8 cellular contexts compared by ENCODE assay signal in the genomic region with DNA sequence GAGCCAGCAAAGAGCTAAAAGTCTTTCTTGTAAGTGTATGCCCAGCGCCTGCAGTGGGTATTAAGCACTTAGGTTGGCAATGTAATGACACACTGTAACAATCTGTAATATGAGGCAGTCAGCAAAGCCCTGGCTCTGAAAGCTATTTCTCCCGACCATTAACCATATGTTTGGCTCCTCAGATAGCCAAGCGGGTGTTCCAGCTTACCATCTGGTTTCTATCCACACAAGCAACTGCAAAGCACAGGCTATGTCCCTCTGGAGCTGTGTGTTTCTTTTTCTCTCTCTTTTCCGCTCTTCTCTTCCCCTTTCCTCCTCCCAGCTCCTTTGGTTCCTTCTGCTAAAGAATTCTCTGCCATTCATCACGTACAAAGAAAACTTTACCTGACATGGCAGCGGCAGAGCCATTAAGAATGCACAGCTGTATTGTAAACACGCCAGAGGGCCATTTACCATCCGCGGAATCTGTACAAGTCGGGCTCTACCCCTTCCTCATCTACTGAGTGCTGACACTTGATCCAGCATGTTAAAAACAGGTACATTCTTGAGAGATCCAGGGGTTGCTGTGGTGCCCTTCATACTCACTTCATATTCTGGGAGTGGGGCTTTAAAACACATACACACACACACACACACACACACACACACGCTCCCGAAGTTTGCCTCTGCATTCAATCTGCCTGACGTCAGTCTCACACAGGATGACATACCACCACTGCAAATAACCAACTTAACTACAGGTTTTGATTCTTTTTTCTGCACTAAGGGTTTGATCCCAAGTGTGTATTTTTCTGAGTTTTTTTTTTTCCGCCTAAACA.
A peak's percentile ranks its signal among the peaks of the same experiment; 100 is the strongest.
DNase-seq lines count a peak whose midpoint lies in the region; ATAC-seq and TF ChIP-seq lines count a peak whose summit lies in the region.

No MANE protein-coding gene starts in this region.

- DNase-seq in activated T-cell treated with anti-CD3 and anti-CD28 coated beads, Interleukin-2, amount 50 U/mL, for 72 hours: no peak
- DNase-seq in activated T-cell treated with anti-CD3 and anti-CD28 coated beads for 4 hours (no peak), NCI-H526 treated with DMSO at 0.1 percent for 48 hours (lab: John Stamatoyannopoulos, UW) (peak; percentile 50), SW 1271 (lab: John Stamatoyannopoulos, UW) (no peak), T1000 (lab: John Stamatoyannopoulos, UW) (no peak)
- peak; percentile 27 for DNase-seq in effector CD4-positive, alpha-beta T cell

- H3K9me3 ChIP-seq in mucosa of rectum (ENCODE audit: control insufficient read depth in 2 of 2, low read length in 2 of 2): no peaks in the 10 kb centered on the region

- no peak overlapping the region for H3K27ac Mint-ChIP-seq in activated T-cell treated with anti-CD3 and anti-CD28 coated beads, Interleukin-2, amount 50 U/mL, for 72 hours

- peak overlapping the region in 1 of 2 donors; percentile 24 for H3K9ac ChIP-seq in mucosa of rectum (ENCODE audit: low read depth in 1 of 2, low read length in 2 of 2)

- ATAC-seq in activated T-cell treated with anti-CD3 and anti-CD28 coated beads, Interleukin-2, amount 50 U/mL, for 72 hours (replicated peaks in 1 of 2): peak; percentile 22 to 35
- ATAC-seq in GM18505 (IDR thresholded peaks at IDR 0.05; ENCODE audit: unreplicated experiment): no peak

- no peaks in the 10 kb centered on the region for H3K36me3 ChIP-seq in mucosa of rectum (ENCODE audit: control insufficient read depth in 2 of 2, insufficient read depth in 2 of 2, low read length in 2 of 2)

- no peak for TF ChIP-seq POLR2A in GM18505 (IDR thresholded peaks at IDR 0.05; ENCODE audit: borderline replicate concordance, extremely low read depth, insufficient read depth, insufficient read length)

- H3K27me3 ChIP-seq in mucosa of rectum (ENCODE audit: control insufficient read depth in 2 of 2, insufficient read depth in 2 of 2, low read length in 2 of 2): no peaks in the 10 kb centered on the region

- H3K36me3 Mint-ChIP-seq in activated T-cell treated with anti-CD3 and anti-CD28 coated beads, Interleukin-2, amount 50 U/mL, for 72 hours (ENCODE audit: insufficient read depth in 2 of 2): peaks cover 10 to 32% of the 10 kb centered on the region in 2 donors

- H3K4me3 ChIP-seq in mucosa of rectum (ENCODE audit: low read length in 2 of 2): peak overlapping the region; percentile 14 to 46

- H3K9me3 Mint-ChIP-seq in activated T-cell treated with anti-CD3 and anti-CD28 coated beads, Interleukin-2, amount 50 U/mL, for 72 hours: peaks cover 8 to 9% of the 10 kb centered on the region in 2 donors

- H3K27me3 Mint-ChIP-seq in activated T-cell treated with anti-CD3 and anti-CD28 coated beads, Interleukin-2, amount 50 U/mL, for 72 hours (ENCODE audit: low read depth): no peaks in the 10 kb centered on the region

- H3K27ac ChIP-seq in mucosa of rectum (ENCODE audit: low read depth in 2 of 2, low read length in 2 of 2): peak overlapping the region; percentile 84 to 90

- H3K4me3 Mint-ChIP-seq in activated T-cell treated with anti-CD3 and anti-CD28 coated beads, Interleukin-2, amount 50 U/mL, for 72 hours: no peak overlapping the region

- peaks cover under 1% of the 10 kb centered on the region for H3K4me1 Mint-ChIP-seq in activated T-cell treated with anti-CD3 and anti-CD28 coated beads, Interleukin-2, amount 50 U/mL, for 72 hours (ENCODE audit: low read depth)

- peaks cover 13 to 16% of the 10 kb centered on the region in 2 donors for H3K4me1 ChIP-seq in mucosa of rectum (ENCODE audit: control insufficient read depth in 2 of 2, insufficient read depth in 2 of 2, low read length in 2 of 2)

Comparison
In these comparisons a context has a peak if more than half of its experiments do, and no peak if none do; other contexts are left out.
1. DNase-seq: peak in NCI-H526 treated with DMSO at 0.1 percent for 48 hours (single experiment) and effector CD4-positive, alpha-beta T cell (single experiment); none in activated T-cell treated with anti-CD3 and anti-CD28 coated beads, Interleukin-2, amount 50 U/mL, for 72 hours (0 of 2), activated T-cell treated with anti-CD3 and anti-CD28 coated beads for 4 hours (single experiment), SW 1271 (0 of 2) and T1000 (single experiment).